In genomic region chr7:38310601-38311057, GRCh38 we compare ENCODE assay signal across 9 cellular contexts.
DNase-seq lines count a peak whose midpoint lies in the region; ATAC-seq, FAIRE-seq and TF ChIP-seq lines count a peak whose summit lies in the region.
"Had no signal": no experiment of that assay in that cellular context is flagged by ENCODE, and none has a peak within 500 bp of the region (broad histone marks: within the 10 kb centered on the region; RNA-seq: fewer than 3 reads in every experiment).

No MANE protein-coding gene starts in this region.

- intact Hi-C loops in right lobe of liver (cut with DNase I) (no loop called here), HepG2 (cut with micrococcal nuclease; ENCODE audit: unreplicated experiment) (no loop called here), ascending aorta (cut with DNase I) (no loop called here)

- TF ChIP-seq POLR2A in right lobe of liver (IDR thresholded peaks at IDR 0.05): no peak
- no peak for TF ChIP-seq POLR2A in HepG2 (IDR thresholded peaks at IDR 0.05; ENCODE audit: insufficient read depth in 1 of 2, low read depth in 2 of 2, low read length in 2 of 2)

- no peak for FAIRE-seq in HepG2 (lab: Jason Lieb, UNC)

- POLR2A ChIA-PET in HepG2 (lab: Yijun Ruan, JAX): no interaction called here

- no peaks in the 10 kb centered on the region for H3K4me1 ChIP-seq in right lobe of liver
- H3K4me1 ChIP-seq in HepG2 (ENCODE audit: insufficient read depth, low read length): no peaks in the 10 kb centered on the region
- no peaks in the 10 kb centered on the region for H3K4me1 ChIP-seq in ascending aorta

- H3K27ac ChIP-seq in right lobe of liver: peak overlapping the region in 1 of 3 donors; percentile 16
- H3K27ac ChIP-seq in HepG2 (ENCODE audit: extremely low read length, insufficient read depth, low read length): no peak overlapping the region
- H3K27ac ChIP-seq in ascending aorta: no peak overlapping the region

- H3K9ac ChIP-seq in HepG2 (ENCODE audit: insufficient read depth, low read depth, low read length): no peak overlapping the region

- WGBS in right lobe of liver (ENCODE audit: insufficient coverage, low coverage, low lambda C conversion rate, missing lambda C conversion rate): 32% methylated on average over 5 of the region's 5 CpGs
- WGBS in HepG2 (ENCODE audit: low lambda C conversion rate): 31% methylated on average over 5 of the region's 5 CpGs

- H3K27me3 ChIP-seq in right lobe of liver: no peaks in the 10 kb centered on the region
- 0 out of 5 replicates have a peak, but pooled peaks cover 0 to 7% of the 10 kb centered on the region in 2 experiments for H3K27me3 ChIP-seq in HepG2 (ENCODE audit: control insufficient read depth in 1 of 2, insufficient read depth in 2 of 2, low read length in 2 of 2)
- H3K27me3 ChIP-seq in ascending aorta: no peaks in the 10 kb centered on the region

- H3K79me2 ChIP-seq in HepG2 (ENCODE audit: insufficient read depth, low read length): no peaks in the 10 kb centered on the region

- no peak for TF ChIP-seq EP300 in HepG2 (IDR thresholded peaks at IDR 0.05; ENCODE audit: low read depth in 2 of 2, low read length in 2 of 2)
- no peak for TF ChIP-seq EP300 in HepG2 (CRISPR knock-in tag; IDR thresholded peaks at IDR 0.05; ENCODE audit: borderline replicate concordance)

- DNase-seq in right lobe of liver: peak in 2 of 3 donors; percentile 59 to 60
- no peak for DNase-seq in HepG2 (ENCODE audit: low spot score)
- DNase-seq in ascending aorta (ENCODE audit: low spot score in 2 of 2): no peak
- peak; percentile 55 for DNase-seq in medulla oblongata (ENCODE audit: extremely low spot score)
- DNase-seq in NK-92 (lab: John Stamatoyannopoulos, UW; ENCODE audit: unreplicated experiment): no peak
- DNase-seq in EL: no peak
- DNase-seq: islet precursor cell had no signal

- no peak overlapping the region for H3K4me3 ChIP-seq in right lobe of liver
- H3K4me3 ChIP-seq in HepG2 (replicated peaks in 1 of 3; ENCODE audit: insufficient read depth in 1 of 3, low read depth in 2 of 3, low read length in 3 of 3): no peak overlapping the region
- peak overlapping the region; percentile 42 to 61 for H3K4me3 ChIP-seq in ascending aorta

- H4K20me1 ChIP-seq in HepG2 (ENCODE audit: insufficient read depth, low read length): no peaks in the 10 kb centered on the region

- TF ChIP-seq CTCF in right lobe of liver (IDR thresholded peaks at IDR 0.05): no peak
- TF ChIP-seq CTCF in HepG2 (CRISPR knock-in tag; IDR thresholded peaks at IDR 0.05): no peak
- no peak for TF ChIP-seq CTCF in ascending aorta (IDR thresholded peaks at IDR 0.05)

- H3K4me2 ChIP-seq in HepG2 (ENCODE audit: low read depth, low read length): no peak overlapping the region

- CTCF ChIA-PET in HepG2 (lab: Yijun Ruan, JAX; ENCODE audit: low intra/inter-chr PET ratio, low total read pairs): no interaction called here

- ATAC-seq in right lobe of liver: peak; percentile 45 to 60 (median 49)
- ATAC-seq in HepG2: no peak
- no peak for ATAC-seq in HG03097 (IDR thresholded peaks at IDR 0.05; ENCODE audit: low FRiP score, unreplicated experiment)
- ATAC-seq in HG02642 (IDR thresholded peaks at IDR 0.05; ENCODE audit: poor library complexity, unreplicated experiment): no peak

- in situ Hi-C loops in HepG2 (cut with HindIII; ENCODE audit: extremely low pct_ligation_motif_present, low pct_unique_long_range_greater_than_20kb): loop anchor here (25.0 kb wide), 1 partner anchor 198 kb away; no protein-coding TSS in a partner anchor

- no TSS peak for BruUV-seq in HepG2 (replicated peaks; lab: Mats Ljungman, UMichigan)

- no peak for TF ChIP-seq RAD21 in HepG2 (CRISPR knock-in tag; IDR thresholded peaks at IDR 0.05)

- H3K9me3 ChIP-seq in right lobe of liver (no peaks in the 10 kb centered on the region), HepG2 (ENCODE audit: low read length) (no peaks in the 10 kb centered on the region), ascending aorta (no peaks in the 10 kb centered on the region)

- H3K36me3 ChIP-seq in right lobe of liver (no peaks in the 10 kb centered on the region), HepG2 (replicated peaks in 1 of 2; ENCODE audit: control insufficient read depth in 1 of 2, insufficient read depth in 2 of 2, low read length in 2 of 2) (no peaks in the 10 kb centered on the region), ascending aorta (no peaks in the 10 kb centered on the region)

- no peak overlapping the region for H2AFZ ChIP-seq in HepG2 (ENCODE audit: low read length)

TF ChIP-seq in HepG2, 621 proteins besides CTCF, POLR2A, EP300 and RAD21:
- TF ChIP-seq ZBTB42 (CRISPR knock-in tag; IDR thresholded peaks at IDR 0.05) (no peak), ZNF362 (CRISPR knock-in tag; IDR thresholded peaks at IDR 0.05; ENCODE audit: borderline replicate concordance) (no peak), ZNF770 (CRISPR knock-in tag; IDR thresholded peaks at IDR 0.05) (no peak), GATAD1 (CRISPR knock-in tag; IDR thresholded peaks at IDR 0.05) (no peak), ZBTB33 (CRISPR knock-in tag; IDR thresholded peaks at IDR 0.05) (no peak), NR2C2 (CRISPR knock-in tag; IDR thresholded peaks at IDR 0.05; ENCODE audit: borderline replicate concordance) (no peak), ZNF12 (CRISPR knock-in tag; IDR thresholded peaks at IDR 0.05) (no peak), ZNF710 (CRISPR knock-in tag; IDR thresholded peaks at IDR 0.05; ENCODE audit: borderline replicate concordance) (no peak), ZNF121 (CRISPR knock-in tag; IDR thresholded peaks at IDR 0.05) (no peak), IRF9 (CRISPR knock-in tag; IDR thresholded peaks at IDR 0.05; ENCODE audit: borderline replicate concordance) (no peak), SUZ12 (IDR thresholded peaks at IDR 0.05; ENCODE audit: low read depth, low read length) (no peak)

Comparison
In these comparisons a context has a peak if more than half of its experiments do, and no peak if none do; other contexts are left out.
1. ATAC-seq: peak in right lobe of liver (4 of 4); none in HepG2 (single experiment), HG03097 (single experiment) and HG02642 (single experiment).
2. DNase-seq: peak in right lobe of liver (2 of 3) and medulla oblongata (single experiment); none in HepG2 (single experiment), ascending aorta (0 of 2), NK-92 (single experiment) and EL (single experiment).
3. H3K4me3 ChIP-seq: peak in ascending aorta (2 of 2); none in right lobe of liver (0 of 3) and HepG2 (0 of 3).